Comparison of ENCODE assay signal across 25 cellular contexts in the genomic region with DNA sequence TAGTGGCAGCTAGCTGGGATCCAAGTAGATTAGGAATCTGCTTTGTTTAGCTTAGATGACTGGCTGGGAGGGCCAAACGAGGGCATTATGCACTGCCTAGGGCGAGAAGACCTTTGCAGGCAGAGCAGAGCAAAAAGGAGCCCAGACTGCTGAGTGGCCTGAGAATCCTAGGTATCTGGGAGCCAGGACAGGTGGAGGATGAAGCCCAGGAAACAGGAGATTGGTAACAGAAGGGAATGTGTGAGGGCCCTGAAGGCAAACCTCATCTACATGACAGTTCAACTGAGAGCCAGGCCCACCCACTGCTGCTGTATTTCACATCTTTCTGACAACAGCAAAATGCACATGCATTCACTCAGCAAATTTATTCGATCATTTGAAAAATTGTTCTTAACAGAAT.
"Had no signal": no experiment of that assay in that cellular context is flagged by ENCODE, and none has a peak within 500 bp of the region (broad histone marks: within the 10 kb centered on the region; RNA-seq: fewer than 3 reads in every experiment).

No MANE protein-coding gene starts in this region.

- H3K27ac ChIP-seq: foreskin keratinocyte, hepatocyte, ovary, right atrium auricular region, sigmoid colon, skin epidermis, testis, tibial nerve, upper lobe of right lung, vagina had no signal

- H3K79me2 ChIP-seq: hepatocyte had no signal

- H3K4me2 ChIP-seq: hepatocyte had no signal

- H3K36me3 Mint-ChIP-seq: naive B cell; stimulated activated naive B cell treated with anti-CD40 and anti-IgM and Interleukin-4, amounts not matched to agents 10 μg/mL and 1 μg/mL and 100 μg/mL, for 72 hours had no signal

- H2AFZ ChIP-seq: hepatocyte had no signal

- H3K36me3 ChIP-seq: ovary, right atrium auricular region, sigmoid colon, tibial nerve, upper lobe of right lung, vagina had no signal

- H3K27me3 ChIP-seq: foreskin keratinocyte, hepatocyte, ovary, right atrium auricular region, sigmoid colon, testis, tibial nerve, upper lobe of right lung, vagina had no signal

- ATAC-seq: effector memory CD8-positive, alpha-beta T cell; foreskin keratinocyte; left colon; left ventricle myocardium superior; stimulated activated naive B cell treated with anti-CD40 and anti-IgM and Interleukin-4, amounts not matched to agents 10 μg/mL and 1 μg/mL and 100 μg/mL, for 72 hours; stimulated activated naive CD8-positive, alpha-beta T cell treated with anti-CD3 and anti-CD28 coated beads, Interleukin-15, amount 100 ng/mL, for 72 hours; upper lobe of right lung had no signal

- H3K4me1 ChIP-seq: foreskin keratinocyte had no signal

- H3K9me3 ChIP-seq: ovary, right atrium auricular region, sigmoid colon, testis, tibial nerve, upper lobe of right lung, vagina had no signal

- H3K4me3 Mint-ChIP-seq: dendritic cell treated with granulocyte-macrophage colony-stimulating factor and Interleukin-4, amounts not matched to agents 40 ng/mL and 50 ng/mL, for 4 days; effector memory CD8-positive, alpha-beta T cell; naive B cell; stimulated activated naive B cell treated with anti-CD40 and anti-IgM and Interleukin-4, amounts not matched to agents 10 μg/mL and 1 μg/mL and 100 μg/mL, for 72 hours; stimulated activated naive CD8-positive, alpha-beta T cell treated with anti-CD3 and anti-CD28 coated beads, Interleukin-15, amount 100 ng/mL, for 72 hours had no signal

- H3K27me3 Mint-ChIP-seq: effector memory CD8-positive, alpha-beta T cell; naive B cell; stimulated activated naive B cell treated with anti-CD40 and anti-IgM and Interleukin-4, amounts not matched to agents 10 μg/mL and 1 μg/mL and 100 μg/mL, for 72 hours; stimulated activated naive CD8-positive, alpha-beta T cell treated with anti-CD3 and anti-CD28 coated beads, Interleukin-15, amount 100 ng/mL, for 72 hours had no signal

- H3K4me1 Mint-ChIP-seq: naive B cell; stimulated activated naive B cell treated with anti-CD40 and anti-IgM and Interleukin-4, amounts not matched to agents 10 μg/mL and 1 μg/mL and 100 μg/mL, for 72 hours; stimulated activated naive CD8-positive, alpha-beta T cell treated with anti-CD3 and anti-CD28 coated beads, Interleukin-15, amount 100 ng/mL, for 72 hours had no signal

- H3K4me3 ChIP-seq: hepatocyte, lung, ovary, right atrium auricular region, sigmoid colon, skin epidermis, testis, tibial nerve, upper lobe of right lung, vagina had no signal

- FAIRE-seq: colon had no signal

- H3K9me3 Mint-ChIP-seq: dendritic cell treated with granulocyte-macrophage colony-stimulating factor and Interleukin-4, amounts not matched to agents 40 ng/mL and 50 ng/mL, for 4 days; effector memory CD8-positive, alpha-beta T cell; naive B cell; stimulated activated naive B cell treated with anti-CD40 and anti-IgM and Interleukin-4, amounts not matched to agents 10 μg/mL and 1 μg/mL and 100 μg/mL, for 72 hours; stimulated activated naive CD8-positive, alpha-beta T cell treated with anti-CD3 and anti-CD28 coated beads, Interleukin-15, amount 100 ng/mL, for 72 hours had no signal

- H3K27ac Mint-ChIP-seq: dendritic cell treated with granulocyte-macrophage colony-stimulating factor and Interleukin-4, amounts not matched to agents 40 ng/mL and 50 ng/mL, for 4 days; effector memory CD8-positive, alpha-beta T cell; stimulated activated naive B cell treated with anti-CD40 and anti-IgM and Interleukin-4, amounts not matched to agents 10 μg/mL and 1 μg/mL and 100 μg/mL, for 72 hours; stimulated activated naive CD8-positive, alpha-beta T cell treated with anti-CD3 and anti-CD28 coated beads, Interleukin-15, amount 100 ng/mL, for 72 hours had no signal

- DNase-seq: effector memory CD8-positive, alpha-beta T cell; erythroblast; foreskin keratinocyte; head of caudate nucleus; left colon; left ventricle myocardium superior; mesenchymal stem cell; naive B cell; nucleus accumbens; ovary; sigmoid colon; stimulated activated CD4-positive, alpha-beta T cell treated with anti-CD3 and anti-CD28 coated beads, Interleukin-2, amount 100 ng/mL, for 24 hours; stimulated activated CD4-positive, alpha-beta T cell treated with anti-CD3 and anti-CD28 coated beads, Interleukin-4, amount 100 ng/mL, for 4 hours; stimulated activated naive B cell treated with anti-CD40 and anti-IgM and Interleukin-4, amounts not matched to agents 10 μg/mL and 1 μg/mL and 100 μg/mL, for 72 hours; stimulated activated naive CD8-positive, alpha-beta T cell treated with anti-CD3 and anti-CD28 coated beads, Interleukin-15, amount 100 ng/mL, for 72 hours; testis; upper lobe of right lung had no signal
